In genomic region chr14:105945891-105946290, GRCh38 we compare ENCODE assay signal across 9 cellular contexts.
DNase-seq lines count a peak whose midpoint lies in the region; ATAC-seq and TF ChIP-seq lines count a peak whose summit lies in the region.
"Had no signal": no experiment of that assay in that cellular context is flagged by ENCODE, and none has a peak within 500 bp of the region (broad histone marks: within the 10 kb centered on the region; RNA-seq: fewer than 3 reads in every experiment).

No MANE protein-coding gene starts in this region.

- H3K9me2 ChIP-seq in Karpas-422 (replicated peaks; ENCODE audit: insufficient read depth, low read length), result no peaks in the 10 kb centered on the region

- no peak overlapping the region for H3K4me3 ChIP-seq in Karpas-422 (ENCODE audit: low read length)
- H3K4me3 ChIP-seq: tibial nerve had no signal

- DNase-seq in activated CD4-positive, alpha-beta T cell treated with anti-CD3 and anti-CD28 coated beads for 48 hours, result peak; percentile 45
- DNase-seq in activated CD4-positive, alpha-beta T cell treated with anti-CD3 and anti-CD28 coated beads, Interleukin-2, amount 50 U/mL, for 4 hours, result no peak
- peak; percentile 43 for DNase-seq in KBM-7
- DNase-seq in stimulated activated CD4-positive, alpha-beta T cell treated with anti-CD3 and anti-CD28 coated beads, Interleukin-12 subunit alpha, Interleukin-12 subunit beta, amount 100 ng/mL, for 48 hours (ENCODE audit: low read depth in 2 of 3, low spot score in 1 of 3), result peak in 2 of 3 donors; percentile 13 to 20
- DNase-seq in C1 segment of cervical spinal cord (lab: John Stamatoyannopoulos, UW), result no peak
- DNase-seq in Karpas-422, result no peak

- in situ Hi-C loops in KBM-7 (cut with MboI; ENCODE audit: low pct_unique_long_range_greater_than_20kb, low sequenced_read_pairs), result no loop called here

- no peaks in the 10 kb centered on the region for H3K4me1 ChIP-seq in Karpas-422 (ENCODE audit: low read length)
- H3K4me1 ChIP-seq: tibial nerve had no signal

- H3K4me2 ChIP-seq in Karpas-422 (ENCODE audit: low read depth, low read length, poor library complexity, severe bottlenecking), result no peak overlapping the region

- H3K27ac ChIP-seq in Karpas-422 (ENCODE audit: low read length), result no peak overlapping the region
- H3K27ac ChIP-seq: tibial nerve had no signal

- no peaks in the 10 kb centered on the region for H3K36me3 ChIP-seq in Karpas-422 (ENCODE audit: insufficient read depth, low read length)
- H3K36me3 ChIP-seq: tibial nerve had no signal

- H3K9ac ChIP-seq in Karpas-422 (ENCODE audit: low read length), result no peak overlapping the region

- no peaks in the 10 kb centered on the region for H3K9me3 ChIP-seq in Karpas-422 (ENCODE audit: low read length)

- H3K27me3 ChIP-seq in Karpas-422 (ENCODE audit: low read length), result no peaks in the 10 kb centered on the region
- H3K27me3 ChIP-seq: tibial nerve had no signal

- H3K79me2 ChIP-seq in Karpas-422 (ENCODE audit: low read length), result no peaks in the 10 kb centered on the region

- no peak overlapping the region for H2AFZ ChIP-seq in Karpas-422 (ENCODE audit: low read length)

- H4K20me1 ChIP-seq in Karpas-422 (ENCODE audit: insufficient read depth, low read depth, low read length), result no peaks in the 10 kb centered on the region

- ATAC-seq in SK-N-SH treated with all-trans-retinoic acid at 6 μM for 48 hours (peak; percentile 68; the same call in 2 of the 3 replicates), HG03469 (IDR thresholded peaks at IDR 0.05; ENCODE audit: unreplicated experiment) (no peak)

TF ChIP-seq in SK-N-SH treated with all-trans-retinoic acid at 6 μM for 48 hours, 23 proteins besides CTCF, POLR2A, EP300 and RAD21:
- TF ChIP-seq TSHZ2 (CRISPR knock-in tag; IDR thresholded peaks at IDR 0.05), result no peak
- TF ChIP-seq ZFP30 (CRISPR knock-in tag; IDR thresholded peaks at IDR 0.05), result no peak
- TF ChIP-seq CSDC2 (CRISPR knock-in tag; IDR thresholded peaks at IDR 0.05), result no peak
- TF ChIP-seq ZFP3 (CRISPR knock-in tag; IDR thresholded peaks at IDR 0.05), result no peak
- no peak for TF ChIP-seq ARNTL (CRISPR knock-in tag; IDR thresholded peaks at IDR 0.05; ENCODE audit: borderline replicate concordance, low read depth)

Comparison
In these comparisons a context has a peak if more than half of its experiments do, and no peak if none do; other contexts are left out.
1. DNase-seq: peak in activated CD4-positive, alpha-beta T cell treated with anti-CD3 and anti-CD28 coated beads for 48 hours (single experiment), KBM-7 (single experiment) and stimulated activated CD4-positive, alpha-beta T cell treated with anti-CD3 and anti-CD28 coated beads, Interleukin-12 subunit alpha, Interleukin-12 subunit beta, amount 100 ng/mL, for 48 hours (2 of 3); none in activated CD4-positive, alpha-beta T cell treated with anti-CD3 and anti-CD28 coated beads, Interleukin-2, amount 50 U/mL, for 4 hours (0 of 2), C1 segment of cervical spinal cord (0 of 14) and Karpas-422 (single experiment).